ENCODE assay signal across 14 cellular contexts in the genomic region with DNA sequence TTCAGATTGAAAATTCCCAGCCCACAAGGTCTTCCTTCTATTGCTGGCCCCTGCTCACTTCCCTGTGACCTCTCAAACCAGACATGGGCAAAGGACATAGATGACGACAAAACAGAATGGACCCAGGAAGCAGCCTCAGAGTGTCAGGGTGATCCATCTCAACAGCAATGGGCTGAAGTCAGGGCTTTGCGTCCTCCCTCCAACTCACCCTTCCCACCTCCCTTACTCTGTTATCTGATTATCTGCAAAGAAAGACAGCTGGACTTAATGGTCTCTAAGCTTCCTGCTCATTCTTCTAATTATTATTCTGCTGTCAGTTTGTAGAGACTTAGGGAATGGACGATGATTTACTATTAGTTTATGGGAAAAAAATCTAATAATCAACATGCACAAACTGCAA.
DNase-seq lines count a peak whose midpoint lies in the region; ATAC-seq and TF ChIP-seq lines count a peak whose summit lies in the region.
"Had no signal": no experiment of that assay in that cellular context is flagged by ENCODE, and none has a peak within 500 bp of the region (broad histone marks: within the 10 kb centered on the region; RNA-seq: fewer than 3 reads in every experiment).

No MANE protein-coding gene starts in this region.

- CTCF ChIA-PET in MCF 10A (lab: Yijun Ruan, JAX): no interaction called here
- CTCF ChIA-PET in mammary epithelial cell (lab: Charles Lee; ENCODE audit: low non-redundant PET): no interaction called here
- CTCF ChIA-PET in T-cell (lab: Charles Lee): no interaction called here

- in situ Hi-C loops in mammary epithelial cell (cut with MboI; ENCODE audit: low sequenced_read_pairs in 2 of 2): loop anchor here in 1 of 2 donors (25.0 kb wide), 1 partner anchor 611 kb away; no protein-coding TSS in a partner anchor

- DNase-seq in MCF 10A (ENCODE audit: unreplicated experiment): no peak
- DNase-seq in mammary epithelial cell: no peak
- no peak for DNase-seq in T-cell
- no peak for DNase-seq in immature natural killer cell
- DNase-seq in upper lobe of right lung: no peak
- no peak for DNase-seq in erythroblast (lab: John Stamatoyannopoulos, UW)
- no peak for DNase-seq in amniotic stem cell (lab: John Stamatoyannopoulos, UW)
- DNase-seq: effector CD4-positive, alpha-beta T cell; hypothalamus; NCI-H2081 treated with DMSO at 0.1 percent for 48 hours; NK-92 treated with Interleukin-12 subunit alpha and Interleukin-12 subunit beta, amount 100 ng/mL, for 24 hours had no signal

- no peaks in the 10 kb centered on the region for H3K9me3 ChIP-seq in mammary epithelial cell (replicated peaks; ENCODE audit: insufficient read depth, low read length)
- H3K9me3 ChIP-seq in upper lobe of right lung: no peaks in the 10 kb centered on the region
- H3K9me3 ChIP-seq: right atrium auricular region, tibial nerve had no signal

- no peaks in the 10 kb centered on the region for H3K79me2 ChIP-seq in mammary epithelial cell (ENCODE audit: insufficient read depth, low read length)

- H3K4me1 Mint-ChIP-seq in MCF 10A (ENCODE audit: insufficient read depth, unreplicated experiment) (peaks cover 16% of the 10 kb centered on the region), T-cell (peaks cover 75 to 89% (median 84%) of the 10 kb centered on the region in 3 donors), immature natural killer cell (peaks cover 91 to 93% of the 10 kb centered on the region in 2 donors)

- no peak for TF ChIP-seq CTCF in MCF 10A (IDR thresholded peaks at IDR 0.05; ENCODE audit: unreplicated experiment)
- no peak for TF ChIP-seq CTCF in mammary epithelial cell (conservative IDR thresholded peaks at IDR 0.05 in 1 of 2, IDR thresholded peaks at IDR 0.05 in 1 of 2; ENCODE audit: extremely low read depth in 1 of 2, insufficient read depth in 1 of 2, low read depth in 1 of 2, low read length in 2 of 2)
- TF ChIP-seq CTCF in upper lobe of right lung (IDR thresholded peaks at IDR 0.05): no peak

- TF ChIP-seq POLR2A in erythroblast (IDR thresholded peaks at IDR 0.05; ENCODE audit: low read length): no peak

- H4K20me1 ChIP-seq in mammary epithelial cell (ENCODE audit: insufficient read depth, low read length): no peaks in the 10 kb centered on the region

- H3K4me1 ChIP-seq in mammary epithelial cell (ENCODE audit: insufficient read depth, low read length) (peaks cover 5% of the 10 kb centered on the region), upper lobe of right lung (peaks cover 8% of the 10 kb centered on the region)

- ATAC-seq in T-cell (replicated peaks in 1 of 4) (no peak), upper lobe of right lung (peak; percentile 63), GM18867 (IDR thresholded peaks at IDR 0.05; ENCODE audit: unreplicated experiment) (no peak)

- H2AFZ ChIP-seq in mammary epithelial cell (ENCODE audit: low read depth, low read length): no peak overlapping the region

- H3K4me3 ChIP-seq in mammary epithelial cell (replicated peaks in 1 of 3; ENCODE audit: insufficient read depth in 1 of 3, low read depth in 2 of 3, low read length in 3 of 3) (no peak overlapping the region), upper lobe of right lung (no peak overlapping the region)
- H3K4me3 ChIP-seq: right atrium auricular region, tibial nerve had no signal

- peak overlapping the region; percentile 3 for H3K4me3 Mint-ChIP-seq in MCF 10A (ENCODE audit: unreplicated experiment)
- no peak overlapping the region for H3K4me3 Mint-ChIP-seq in T-cell
- peak overlapping the region in 4 of 5 donors; percentile 65 to 86 (median 84) for H3K4me3 Mint-ChIP-seq in immature natural killer cell

- H3K27me3 Mint-ChIP-seq in MCF 10A (ENCODE audit: insufficient read depth, unreplicated experiment) (no peaks in the 10 kb centered on the region), T-cell (no peaks in the 10 kb centered on the region), immature natural killer cell (ENCODE audit: low read depth in 3 of 3) (peaks cover 4 to 42% (median 24%) of the 10 kb centered on the region in 3 donors)

- H3K36me3 Mint-ChIP-seq in MCF 10A (ENCODE audit: insufficient read depth, unreplicated experiment) (peaks cover 10% of the 10 kb centered on the region), T-cell (peaks cover 34% of the 10 kb centered on the region), immature natural killer cell (peaks cover 12 to 36% (median 16%) of the 10 kb centered on the region in 3 donors)

- H3K36me3 ChIP-seq in mammary epithelial cell (ENCODE audit: insufficient read depth, low read length) (no peaks in the 10 kb centered on the region), upper lobe of right lung (peaks cover 14% of the 10 kb centered on the region)

- intact Hi-C loops in MCF 10A (cut with micrococcal nuclease): no loop called here
- intact Hi-C loops in mammary epithelial cell (cut with micrococcal nuclease): no loop called here
- intact Hi-C loops in upper lobe of right lung (cut with DNase I): no loop called here

- dilution Hi-C loops in mammary epithelial cell (cut with HindIII; ENCODE audit: low sequenced_read_pairs): loop anchor here (5.0 kb wide), 1 partner anchor 99 kb away; no protein-coding TSS in a partner anchor

- POLR2A ChIA-PET in MCF 10A (lab: Yijun Ruan, JAX): interaction anchor here (1.1 kb wide), 1 partner anchor 22 kb away, joined by 3 read pairs; no protein-coding TSS in a partner anchor
- POLR2A ChIA-PET in T-cell (lab: Charles Lee): no interaction called here

- H3K27me3 ChIP-seq in mammary epithelial cell (ENCODE audit: insufficient read depth, low read length): no peaks in the 10 kb centered on the region
- H3K27me3 ChIP-seq in upper lobe of right lung: no peaks in the 10 kb centered on the region
- H3K27me3 ChIP-seq: right atrium auricular region, tibial nerve had no signal

- no TSS peak for BruUV-seq in MCF 10A (replicated peaks; lab: Mats Ljungman, UMichigan)
- BruUV-seq in mammary epithelial cell (replicated peaks; lab: Mats Ljungman, UMichigan): no TSS peak

- H3K4me2 ChIP-seq in mammary epithelial cell (ENCODE audit: insufficient read depth, low read depth, low read length): no peak overlapping the region

- WGBS in mammary epithelial cell (ENCODE audit: low coverage, missing lambda C conversion rate): 97% methylated on average over 3 of the region's 3 CpGs

- no peak overlapping the region for H3K9ac ChIP-seq in mammary epithelial cell (ENCODE audit: insufficient read depth, low read length)

- H3K27ac Mint-ChIP-seq in MCF 10A (ENCODE audit: low read depth, unreplicated experiment) (peak overlapping the region; percentile 40), T-cell (peak overlapping the region; percentile 76 to 88), immature natural killer cell (peak overlapping the region; percentile 94 to 100 (median 98))

- no peak overlapping the region for H3K27ac ChIP-seq in mammary epithelial cell (ENCODE audit: insufficient read depth, low read depth, low read length)
- H3K27ac ChIP-seq in upper lobe of right lung: no peak overlapping the region
- H3K27ac ChIP-seq: right atrium auricular region had no signal

- H3K9me3 Mint-ChIP-seq in MCF 10A (ENCODE audit: unreplicated experiment) (no peaks in the 10 kb centered on the region), T-cell (no peaks in the 10 kb centered on the region), immature natural killer cell (no peaks in the 10 kb centered on the region)

Comparison
In these comparisons a context has a peak if more than half of its experiments do, and no peak if none do; other contexts are left out.
1. H3K27ac Mint-ChIP-seq: peak in every context shown above with its lines; median percentile 98 in immature natural killer cell; 82 in T-cell; 40 in MCF 10A.
2. H3K4me3 Mint-ChIP-seq: peak in MCF 10A (single experiment) and immature natural killer cell (4 of 5); none in T-cell (0 of 3).